Comparison of ENCODE assay signal across 2 cellular contexts in genomic region chr19:2290441-2291184, GRCh38.
A peak's percentile ranks its signal among the peaks of the same experiment; 100 is the strongest.
TF ChIP-seq lines count a peak whose summit lies in the region.

No MANE protein-coding gene starts in this region.

TF ChIP-seq in K562, 482 proteins besides CTCF, POLR2A, EP300 and RAD21:
- TF ChIP-seq POLR3G (IDR thresholded peaks at IDR 0.05; ENCODE audit: extremely low read depth, insufficient read length, insufficient replicate concordance) (no peak), PCBP1 (IDR thresholded peaks at IDR 0.05; ENCODE audit: low read depth, low read length, poor library complexity, severe bottlenecking) (peak; percentile 33), SMAD2 (IDR thresholded peaks at IDR 0.05; ENCODE audit: low read depth, low read length) (no peak), YY1 (IDR thresholded peaks at IDR 0.05; ENCODE audit: borderline replicate concordance in 1 of 3, control insufficient read depth in 1 of 3, extremely low read depth in 1 of 3, insufficient read depth in 3 of 3, insufficient read length in 1 of 3, insufficient replicate concordance in 2 of 3, low read depth in 1 of 3, low read length in 2 of 3) (no peak), HDAC2 (IDR thresholded peaks at IDR 0.05) (no peak), NFXL1 (CRISPR knock-in tag; IDR thresholded peaks at IDR 0.05) (no peak), MXD1 (CRISPR knock-in tag; IDR thresholded peaks at IDR 0.05; ENCODE audit: borderline replicate concordance, poor library complexity, severe bottlenecking) (no peak), CCNT2 (IDR thresholded peaks at IDR 0.05; ENCODE audit: borderline replicate concordance, extremely low read depth, insufficient read length, low read depth, low read length) (no peak), ZNF124 (CRISPR knock-in tag; IDR thresholded peaks at IDR 0.05) (no peak), ZFP1 (CRISPR knock-in tag; IDR thresholded peaks at IDR 0.05) (no peak), DPF2 (IDR thresholded peaks at IDR 0.05) (no peak), UBTF (IDR thresholded peaks at IDR 0.05; ENCODE audit: borderline replicate concordance in 1 of 2, low read depth in 2 of 2, low read length in 2 of 2) (no peak), NFIC (IDR thresholded peaks at IDR 0.05) (0 out of 2 replicates have a peak, but pooled peaks have one; percentile 11), MED1 (CRISPR knock-in tag; IDR thresholded peaks at IDR 0.05; ENCODE audit: borderline replicate concordance) (0 out of 2 replicates have a peak, but pooled peaks have one; percentile 33), GABPB2 (CRISPR knock-in tag; conservative IDR thresholded peaks at IDR 0.05) (no peak), SUPT5H (IDR thresholded peaks at IDR 0.05) (no peak), TEAD2 (tag; IDR thresholded peaks at IDR 0.05) (no peak), HBP1 (CRISPR knock-in tag; IDR thresholded peaks at IDR 0.05) (no peak), GABPA (tag; conservative IDR thresholded peaks at IDR 0.05; ENCODE audit: low read depth) (no peak), SPI1 (IDR thresholded peaks at IDR 0.05; ENCODE audit: borderline replicate concordance, low read depth, low read length) (no peak), E2F3 (CRISPR knock-in tag; IDR thresholded peaks at IDR 0.05) (no peak)
- TF ChIP-seq, protein P1, sequence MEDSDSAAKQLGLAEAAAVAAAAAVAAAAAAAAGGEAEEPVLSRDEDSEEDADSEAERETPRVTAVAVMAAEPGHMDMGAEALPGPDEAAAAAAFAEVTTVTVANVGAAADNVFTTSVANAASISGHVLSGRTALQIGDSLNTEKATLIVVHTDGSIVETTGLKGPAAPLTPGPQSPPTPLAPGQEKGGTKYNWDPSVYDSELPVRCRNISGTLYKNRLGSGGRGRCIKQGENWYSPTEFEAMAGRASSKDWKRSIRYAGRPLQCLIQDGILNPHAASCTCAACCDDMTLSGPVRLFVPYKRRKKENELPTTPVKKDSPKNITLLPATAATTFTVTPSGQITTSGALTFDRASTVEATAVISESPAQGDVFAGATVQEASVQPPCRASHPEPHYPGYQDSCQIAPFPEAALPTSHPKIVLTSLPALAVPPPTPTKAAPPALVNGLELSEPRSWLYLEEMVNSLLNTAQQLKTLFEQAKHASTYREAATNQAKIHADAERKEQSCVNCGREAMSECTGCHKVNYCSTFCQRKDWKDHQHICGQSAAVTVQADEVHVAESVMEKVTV (CRISPR knock-in tag; IDR thresholded peaks at IDR 0.05) = no peak

TF ChIP-seq in neural cell, 6 proteins besides CTCF, POLR2A, EP300 and RAD21:
- TF ChIP-seq TAF1 (IDR thresholded peaks at IDR 0.05; ENCODE audit: low read depth) (no peak), EZH2 (IDR thresholded peaks at IDR 0.05; ENCODE audit: borderline replicate concordance, insufficient read depth, low read length, poor library complexity, severe bottlenecking) (no peak), MXI1 (conservative IDR thresholded peaks at IDR 0.05; ENCODE audit: poor library complexity, severe bottlenecking) (no peak), SMC3 (conservative IDR thresholded peaks at IDR 0.05; ENCODE audit: poor library complexity) (no peak)
